ENCODE assay signal across 8 cellular contexts in genomic region chr1:59814901-59815825, GRCh38. TPM values are rescaled to one million over a fixed set of nuclear protein-coding genes. Genes with fewer than 3 reads are reported as not detected.
DNase-seq lines count a peak whose midpoint lies in the region; ATAC-seq and TF ChIP-seq lines count a peak whose summit lies in the region.

HOOK1 (plus strand) TSS chr1:59814949; CDS start chr1:59815118, 169 bp downstream.

- peak within 1 kb of the TSS; percentile 32 for H3K9ac ChIP-seq in iPS-15b (ENCODE audit: low read depth, low read length)
- peak within 1 kb of the TSS; percentile 25 for H3K9ac ChIP-seq in smooth muscle cell (ENCODE audit: low read depth)

- H3K4me3 ChIP-seq in iPS-15b (ENCODE audit: low read depth, low read length) = peak within 1 kb of the TSS; percentile 77
- peak within 1 kb of the TSS; percentile 55 for H3K4me3 ChIP-seq in smooth muscle cell

- H3F3A ChIP-seq in smooth muscle cell (ENCODE audit: low read depth) = no peaks in the 10 kb centered on the region

- ATAC-seq in GM19023 (IDR thresholded peaks at IDR 0.05; ENCODE audit: unreplicated experiment) (peak; percentile 33), HG03469 (IDR thresholded peaks at IDR 0.05; ENCODE audit: unreplicated experiment) (peak; percentile 2)

- TF ChIP-seq CTCF in smooth muscle cell (IDR thresholded peaks at IDR 0.05; ENCODE audit: borderline replicate concordance, insufficient read depth, poor library complexity, severe bottlenecking) = no peak

- H3K4me2 ChIP-seq in smooth muscle cell = peak within 1 kb of the TSS; percentile 82

- H3K79me2 ChIP-seq in smooth muscle cell (ENCODE audit: low read depth) = no peaks in the 10 kb centered on the region

- no peaks in the 10 kb centered on the region for H4K20me1 ChIP-seq in smooth muscle cell (ENCODE audit: low read depth)

- peak; percentile 10 for DNase-seq in AG20443 (ENCODE audit: low spot score)
- DNase-seq in activated gamma-delta T cell treated with anti-CD3 and anti-CD28 coated beads, Interleukin-2, amount 50 U/mL, for 16 hours (ENCODE audit: low read depth) = peak; percentile 1
- no peak for DNase-seq in smooth muscle cell (lab: John Stamatoyannopoulos, UW; ENCODE audit: unreplicated experiment)
- DNase-seq in DMS153 treated with DMSO at 0.1 percent for 48 hours (lab: John Stamatoyannopoulos, UW; ENCODE audit: unreplicated experiment) = no peak
- DNase-seq in GM19238 (ENCODE audit: insufficient read length, low spot score) = no peak

- H3K36me3 ChIP-seq in iPS-15b (ENCODE audit: control insufficient read depth, insufficient read depth, low read length) (no peaks in the 10 kb centered on the region), smooth muscle cell (ENCODE audit: low read depth) (no peaks in the 10 kb centered on the region)

- H3K27me3 ChIP-seq in iPS-15b (ENCODE audit: control insufficient read depth, insufficient read depth, low read length) (peaks cover 11% of the 10 kb centered on the region), smooth muscle cell (ENCODE audit: low read depth) (peaks cover 61% of the 10 kb centered on the region)

- peak within 1 kb of the TSS; percentile 35 for H2AFZ ChIP-seq in smooth muscle cell (ENCODE audit: low read depth)

- H3K9me3 ChIP-seq in iPS-15b (ENCODE audit: control insufficient read depth, insufficient read depth, low read length) (no peaks in the 10 kb centered on the region), smooth muscle cell (replicated peaks; ENCODE audit: low read depth) (no peaks in the 10 kb centered on the region)

- H3K4me1 ChIP-seq in iPS-15b (ENCODE audit: control insufficient read depth, insufficient read depth, low read length) (peaks cover 6% of the 10 kb centered on the region), smooth muscle cell (ENCODE audit: low read depth) (no peaks in the 10 kb centered on the region)

- H3K27ac ChIP-seq in smooth muscle cell (ENCODE audit: low read depth) = no peak within 1 kb of the TSS

- 5% methylated on average over 40 of the region's 71 CpGs for WGBS in smooth muscle cell (ENCODE audit: low lambda C conversion rate)

RNA-seq across cellular contexts. Expression of gene HOOK1, which starts in this region (rescaled TPM):
- total RNA-seq in smooth muscle cell = 5.2 TPM in 2 replicates
- 0.80 and 1.6 TPM in 2 replicates for polyA plus RNA-seq in smooth muscle cell

Comparison
In these comparisons a context has a peak if more than half of its experiments do, and no peak if none do; other contexts are left out.
1. DNase-seq: peak in AG20443 (single experiment) and activated gamma-delta T cell treated with anti-CD3 and anti-CD28 coated beads, Interleukin-2, amount 50 U/mL, for 16 hours (single experiment); none in smooth muscle cell (single experiment), DMS153 treated with DMSO at 0.1 percent for 48 hours (single experiment) and GM19238 (single experiment).